ENCODE assay signal across 10 cellular contexts in genomic region chrX:46757593-46757992, GRCh38. TPM values are rescaled to one million over a fixed set of nuclear protein-coding genes. Genes with fewer than 3 reads are reported as not detected.
DNase-seq lines count a peak whose midpoint lies in the region; FAIRE-seq and TF ChIP-seq lines count a peak whose summit lies in the region.
"Had no signal": no experiment of that assay in that cellular context is flagged by ENCODE, and none has a peak within 500 bp of the region (broad histone marks: within the 10 kb centered on the region; RNA-seq: fewer than 3 reads in every experiment).

No MANE protein-coding gene starts in this region.

- peaks cover 4% of the 10 kb centered on the region for H4K20me1 ChIP-seq in osteoblast (ENCODE audit: insufficient read depth, low read length)

- TF ChIP-seq CTCF in osteoblast (IDR thresholded peaks at IDR 0.05; ENCODE audit: extremely low read depth, low read depth, low read length), result no peak

- peaks cover 4% of the 10 kb centered on the region for H3K4me1 ChIP-seq in NT2/D1 (ENCODE audit: insufficient read depth, insufficient read length)
- peaks cover 18% of the 10 kb centered on the region for H3K4me1 ChIP-seq in osteoblast (ENCODE audit: insufficient read depth, low read length)
- peaks cover 0 to 2% of the 10 kb centered on the region in 2 donors for H3K4me1 ChIP-seq in small intestine (ENCODE audit: control insufficient read depth in 2 of 2, insufficient read depth in 1 of 2, low read depth in 1 of 2, low read length in 1 of 2)

- no peaks in the 10 kb centered on the region for H3K36me3 Mint-ChIP-seq in dendritic cell treated with granulocyte-macrophage colony-stimulating factor and Interleukin-4, amounts not matched to agents 40 ng/mL and 50 ng/mL, for 4 days (ENCODE audit: low read depth)

- no peak for FAIRE-seq in small intestine (lab: Jason Lieb, UNC)

- H3K4me3 Mint-ChIP-seq in dendritic cell treated with granulocyte-macrophage colony-stimulating factor and Interleukin-4, amounts not matched to agents 40 ng/mL and 50 ng/mL, for 4 days, result peak overlapping the region; percentile 75

- H3K36me3 ChIP-seq in NT2/D1 (ENCODE audit: insufficient read depth, insufficient read length, low read length) (no peaks in the 10 kb centered on the region), osteoblast (ENCODE audit: insufficient read depth, low read length) (no peaks in the 10 kb centered on the region), small intestine (ENCODE audit: control insufficient read depth in 2 of 2, insufficient read depth in 2 of 2, low read length in 2 of 2) (no peaks in the 10 kb centered on the region)

- peak overlapping the region; percentile 73 for H2AFZ ChIP-seq in osteoblast (ENCODE audit: low read length)

- peak overlapping the region; percentile 55 for H3K27ac Mint-ChIP-seq in dendritic cell treated with granulocyte-macrophage colony-stimulating factor and Interleukin-4, amounts not matched to agents 40 ng/mL and 50 ng/mL, for 4 days

- H3K9me3 ChIP-seq in NT2/D1 (ENCODE audit: insufficient read depth, low read length), result 0 out of 2 replicates have a peak, but pooled peaks cover under 1% of the 10 kb centered on the region
- H3K9me3 ChIP-seq in osteoblast (ENCODE audit: low read depth, low read length), result peaks cover under 1% of the 10 kb centered on the region
- no peaks in the 10 kb centered on the region for H3K9me3 ChIP-seq in small intestine (ENCODE audit: control insufficient read depth, low read depth)
- H3K9me3 ChIP-seq: mucosa of descending colon had no signal

- H3K27ac ChIP-seq in osteoblast (ENCODE audit: low read depth, low read length) (no peak overlapping the region), small intestine (ENCODE audit: low read depth in 1 of 2, low read length in 1 of 2) (no peak overlapping the region)

- H3K9ac ChIP-seq in NT2/D1 (ENCODE audit: insufficient read length, low read depth), result no peak overlapping the region

- DNase-seq in ELR (ENCODE audit: low read depth) (peak; percentile 57), NT2/D1 (ENCODE audit: low read depth, low spot score) (no peak), osteoblast (ENCODE audit: insufficient read length, low spot score, missing footprints) (peak; percentile 56), HPDE6-E6E7 (ENCODE audit: extremely low spot score) (no peak), NCI-H2171 treated with DMSO at 0.1 percent for 48 hours (lab: John Stamatoyannopoulos, UW) (no peak), small intestine (no peak)
- no peak for DNase-seq in stimulated activated CD4-positive, alpha-beta T cell treated with anti-CD3 and anti-CD28 coated beads, Interleukin-2, amount 100 ng/mL, for 24 hours
- DNase-seq: mucosa of descending colon, SHP77 treated with DMSO at 0.1 percent for 48 hours had no signal

- intact Hi-C loops in dendritic cell treated with granulocyte-macrophage colony-stimulating factor and Interleukin-4, amounts not matched to agents 40 ng/mL and 50 ng/mL, for 4 days (cut with micrococcal nuclease), result loop anchor here (5.0 kb wide), 1 partner anchor 200 kb away; no protein-coding TSS in a partner anchor

- no peaks in the 10 kb centered on the region for H3K9me3 Mint-ChIP-seq in dendritic cell treated with granulocyte-macrophage colony-stimulating factor and Interleukin-4, amounts not matched to agents 40 ng/mL and 50 ng/mL, for 4 days

- H3K27me3 ChIP-seq in NT2/D1 (ENCODE audit: insufficient read depth, insufficient read length) (peaks cover 6% of the 10 kb centered on the region), osteoblast (ENCODE audit: insufficient read depth, low read length) (no peaks in the 10 kb centered on the region), small intestine (ENCODE audit: control insufficient read depth in 2 of 2, insufficient read depth in 2 of 2, low read length in 2 of 2) (no peaks in the 10 kb centered on the region)

- H3K4me2 ChIP-seq in osteoblast (ENCODE audit: insufficient read depth, low read length), result peak overlapping the region; percentile 86

- H3K27me3 Mint-ChIP-seq in dendritic cell treated with granulocyte-macrophage colony-stimulating factor and Interleukin-4, amounts not matched to agents 40 ng/mL and 50 ng/mL, for 4 days, result peaks cover 5% of the 10 kb centered on the region

- H3K4me3 ChIP-seq in NT2/D1 (ENCODE audit: insufficient read length, low read depth), result peak overlapping the region; percentile 85
- peak overlapping the region; percentile 79 for H3K4me3 ChIP-seq in osteoblast (ENCODE audit: insufficient read depth, low read length)
- H3K4me3 ChIP-seq in small intestine (ENCODE audit: low read depth in 1 of 2, low read length in 2 of 2), result no peak overlapping the region
- H3K4me3 ChIP-seq: mucosa of descending colon had no signal

- WGBS in small intestine, 3 donors, result 63 to 69% (median 64%) methylated on average over 7 to 8 of the region's 8 CpGs

- peaks cover 26% of the 10 kb centered on the region for H3K4me1 Mint-ChIP-seq in dendritic cell treated with granulocyte-macrophage colony-stimulating factor and Interleukin-4, amounts not matched to agents 40 ng/mL and 50 ng/mL, for 4 days (ENCODE audit: low read depth)

- H3K79me2 ChIP-seq in osteoblast (ENCODE audit: insufficient read depth, low read length), result peaks cover 45% of the 10 kb centered on the region

RNA-seq across cellular contexts. Expression of gene SLC9A7, which starts 1.3 kb away (rescaled TPM):
- total RNA-seq in osteoblast, result 42.0 and 43.6 TPM in 2 replicates
- 1 to 10 TPM in 1 of 3 donors, under 1 TPM in 2; under 0.01 to 2.5 (median 0.22) TPM for polyA plus RNA-seq in small intestine

Comparison
In these comparisons a context has a peak if more than half of its experiments do, and no peak if none do; other contexts are left out.
1. DNase-seq: peak in ELR (single experiment) and osteoblast (single experiment); none in NT2/D1 (single experiment), HPDE6-E6E7 (single experiment), NCI-H2171 treated with DMSO at 0.1 percent for 48 hours (single experiment), stimulated activated CD4-positive, alpha-beta T cell treated with anti-CD3 and anti-CD28 coated beads, Interleukin-2, amount 100 ng/mL, for 24 hours (0 of 2) and small intestine (single experiment).
2. H3K4me3 ChIP-seq: peak in NT2/D1 (single experiment) and osteoblast (single experiment); none in small intestine (0 of 2).